Comparison of ENCODE assay signal across 26 cellular contexts in the genomic region with DNA sequence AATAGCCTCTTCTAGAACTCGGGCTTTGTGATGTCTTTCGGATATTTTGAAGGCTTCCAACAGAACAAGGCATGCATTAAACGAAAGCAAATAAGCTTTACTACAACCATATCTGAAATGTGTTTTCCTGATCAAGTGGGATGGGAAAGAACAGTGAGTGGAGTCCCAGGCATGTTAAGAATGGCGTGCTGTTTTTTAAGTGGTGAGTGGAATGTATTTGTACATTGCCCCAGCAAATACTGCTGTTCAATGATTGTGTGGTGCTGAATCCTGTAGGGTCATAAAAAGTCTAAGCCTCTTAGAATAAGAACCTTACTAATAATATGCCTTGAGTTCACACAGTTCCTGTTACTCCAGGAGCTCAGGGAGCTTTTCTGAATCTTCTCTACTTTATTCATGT. TPM values are rescaled to one million over a fixed set of nuclear protein-coding genes. Genes with fewer than 3 reads are reported as not detected.
DNase-seq lines count a peak whose midpoint lies in the region; ATAC-seq, FAIRE-seq and TF ChIP-seq lines count a peak whose summit lies in the region.
"Had no signal": no experiment of that assay in that cellular context is flagged by ENCODE, and none has a peak within 500 bp of the region (broad histone marks: within the 10 kb centered on the region; RNA-seq: fewer than 3 reads in every experiment).

No MANE protein-coding gene starts in this region.

- in situ Hi-C loops in HepG2 (cut with HindIII; ENCODE audit: extremely low pct_ligation_motif_present, low pct_unique_long_range_greater_than_20kb): no loop called here

- H3K9me3 ChIP-seq in HepG2 (ENCODE audit: low read length) (no peaks in the 10 kb centered on the region), right lobe of liver (no peaks in the 10 kb centered on the region), adipocyte (ENCODE audit: control insufficient read depth, low read length) (no peaks in the 10 kb centered on the region)
- H3K9me3 ChIP-seq: body of pancreas, heart left ventricle, MG63, right atrium auricular region, SJSA1, upper lobe of left lung had no signal

- no peak overlapping the region for H3K4me3 ChIP-seq in HepG2 (replicated peaks in 1 of 3; ENCODE audit: insufficient read depth in 1 of 3, low read depth in 2 of 3, low read length in 3 of 3)
- H3K4me3 ChIP-seq in right lobe of liver: no peak overlapping the region
- no peak overlapping the region for H3K4me3 ChIP-seq in adipocyte (ENCODE audit: low read length)
- no peak overlapping the region for H3K4me3 ChIP-seq in foreskin fibroblast (ENCODE audit: low read depth in 1 of 2, low read length in 2 of 2)
- H3K4me3 ChIP-seq: body of pancreas, heart left ventricle, MG63, neural progenitor cell, right atrium auricular region, SJSA1, upper lobe of left lung had no signal

- TF ChIP-seq EP300 in HepG2 (IDR thresholded peaks at IDR 0.05; ENCODE audit: low read depth in 2 of 2, low read length in 2 of 2): no peak
- no peak for TF ChIP-seq EP300 in HepG2 (CRISPR knock-in tag; IDR thresholded peaks at IDR 0.05; ENCODE audit: borderline replicate concordance)

- no peak overlapping the region for H3K9ac ChIP-seq in HepG2 (ENCODE audit: insufficient read depth, low read depth, low read length)
- H3K9ac ChIP-seq in adipocyte (ENCODE audit: low read length): no peak overlapping the region
- H3K9ac ChIP-seq: neural progenitor cell had no signal

- H3K4me2 ChIP-seq in HepG2 (ENCODE audit: low read depth, low read length): no peak overlapping the region
- H3K4me2 ChIP-seq: neural progenitor cell had no signal

- no peak for TF ChIP-seq CTCF in HepG2 (CRISPR knock-in tag; IDR thresholded peaks at IDR 0.05)
- no peak for TF ChIP-seq CTCF in right lobe of liver (IDR thresholded peaks at IDR 0.05)
- TF ChIP-seq CTCF in foreskin fibroblast (IDR thresholded peaks at IDR 0.05; ENCODE audit: low read depth, low read length): no peak

- no peak overlapping the region for H2AFZ ChIP-seq in HepG2 (ENCODE audit: low read length)
- H2AFZ ChIP-seq: neural progenitor cell had no signal

- ATAC-seq in HepG2: peak; percentile 69
- no peak for ATAC-seq in right lobe of liver
- no peak for ATAC-seq in GM18868 (IDR thresholded peaks at IDR 0.05; ENCODE audit: unreplicated experiment)
- ATAC-seq: body of pancreas; heart left ventricle; stimulated activated naive CD8-positive, alpha-beta T cell treated with anti-CD3 and anti-CD28 coated beads, Interleukin-15, Interleukin-2, amounts not matched to agents 100 U/mL and 50 U/mL, for 24 hours had no signal

- peaks cover 9% of the 10 kb centered on the region; the same call in 1 of the 2 replicates for H3K4me1 ChIP-seq in HepG2 (ENCODE audit: insufficient read depth, low read length)
- H3K4me1 ChIP-seq in right lobe of liver: no peaks in the 10 kb centered on the region
- no peaks in the 10 kb centered on the region for H3K4me1 ChIP-seq in adipocyte (ENCODE audit: control insufficient read depth, insufficient read depth, low read length)
- H3K4me1 ChIP-seq: body of pancreas, heart left ventricle, neural progenitor cell, right atrium auricular region, SJSA1, upper lobe of left lung had no signal

- H3K79me2 ChIP-seq in HepG2 (ENCODE audit: insufficient read depth, low read length): no peaks in the 10 kb centered on the region

- CTCF ChIA-PET in HepG2 (lab: Yijun Ruan, JAX; ENCODE audit: low intra/inter-chr PET ratio, low total read pairs): no interaction called here

- FAIRE-seq in HepG2 (lab: Jason Lieb, UNC): no peak

- no peak for TF ChIP-seq RAD21 in HepG2 (CRISPR knock-in tag; IDR thresholded peaks at IDR 0.05)

- no TSS peak for BruUV-seq in HepG2 (replicated peaks; lab: Mats Ljungman, UMichigan)

- DNase-seq in HepG2 (ENCODE audit: low spot score): peak; percentile 49
- DNase-seq in right lobe of liver: no peak
- peak; percentile 48 for DNase-seq in adipocyte (ENCODE audit: low read depth)
- DNase-seq in foreskin fibroblast: peak; percentile 40 to 58
- no peak for DNase-seq in amniotic stem cell (lab: John Stamatoyannopoulos, UW)
- no peak for DNase-seq in activated CD4-positive, alpha-beta T cell treated with anti-CD3 and anti-CD28 coated beads, Interleukin-2, amount 50 U/mL, for 4 hours
- no peak for DNase-seq in NCI-H2107 (lab: John Stamatoyannopoulos, UW)
- DNase-seq: 8988T; activated CD4-positive, CD25-positive, alpha-beta regulatory T cell treated with anti-CD3 and anti-CD28 coated beads, Interleukin-2, amount 50 U/mL, for 72 hours; activated effector memory CD4-positive, alpha-beta T cell treated with Interleukin-2 at 50 U/mL for 16 hours; body of pancreas; CD4-positive, alpha-beta T cell; dermis blood vessel endothelial cell; DND-41; heart left ventricle; islet precursor cell; MG63; NCI-H2029; NCI-H524; stimulated activated naive CD8-positive, alpha-beta T cell treated with anti-CD3 and anti-CD28 coated beads, Interleukin-15, Interleukin-2, amounts not matched to agents 100 U/mL and 50 U/mL, for 24 hours; upper lobe of left lung had no signal

- 7% methylated on average over 4 of the region's 4 CpGs for WGBS in HepG2 (ENCODE audit: low lambda C conversion rate)
- 80% methylated on average over 4 of the region's 4 CpGs for WGBS in right lobe of liver (ENCODE audit: insufficient coverage, low coverage, low lambda C conversion rate, missing lambda C conversion rate)

- POLR2A ChIA-PET in HepG2 (lab: Yijun Ruan, JAX): no interaction called here

- H3K36me3 ChIP-seq in HepG2 (replicated peaks in 1 of 2; ENCODE audit: control insufficient read depth in 1 of 2, insufficient read depth in 2 of 2, low read length in 2 of 2): no peaks in the 10 kb centered on the region
- H3K36me3 ChIP-seq in right lobe of liver: no peaks in the 10 kb centered on the region
- no peaks in the 10 kb centered on the region for H3K36me3 ChIP-seq in adipocyte (ENCODE audit: control insufficient read depth, insufficient read depth, low read length, severe bottlenecking)
- H3K36me3 ChIP-seq: heart left ventricle, MG63, neural progenitor cell, right atrium auricular region, SJSA1, upper lobe of left lung had no signal

- H3K27me3 ChIP-seq in HepG2 (ENCODE audit: control insufficient read depth in 1 of 2, insufficient read depth in 2 of 2, low read length in 2 of 2): peaks cover 0 to 9% of the 10 kb centered on the region in 2 experiments; a peak in 1 of 5 replicates
- no peaks in the 10 kb centered on the region for H3K27me3 ChIP-seq in right lobe of liver
- no peaks in the 10 kb centered on the region for H3K27me3 ChIP-seq in adipocyte (replicated peaks; ENCODE audit: control insufficient read depth, insufficient read depth, low read length)
- H3K27me3 ChIP-seq: body of pancreas, heart left ventricle, MG63, neural progenitor cell, right atrium auricular region, SJSA1, upper lobe of left lung had no signal

- H4K20me1 ChIP-seq in HepG2 (ENCODE audit: insufficient read depth, low read length): no peaks in the 10 kb centered on the region

- TF ChIP-seq POLR2A in HepG2 (IDR thresholded peaks at IDR 0.05; ENCODE audit: insufficient read depth in 1 of 2, low read depth in 2 of 2, low read length in 2 of 2) (no peak), right lobe of liver (IDR thresholded peaks at IDR 0.05) (no peak)

- H3K27ac ChIP-seq in HepG2 (ENCODE audit: extremely low read length, insufficient read depth, low read length) (no peak overlapping the region), right lobe of liver (no peak overlapping the region)
- H3K27ac ChIP-seq: body of pancreas, heart left ventricle, neural progenitor cell, right atrium auricular region, SJSA1, upper lobe of left lung had no signal

- intact Hi-C loops in HepG2 (cut with micrococcal nuclease; ENCODE audit: unreplicated experiment): no loop called here
- intact Hi-C loops in right lobe of liver (cut with DNase I): no loop called here

TF ChIP-seq in HepG2, 621 proteins besides CTCF, POLR2A, EP300 and RAD21 (continues in another document):
- TF ChIP-seq GATAD2A (CRISPR knock-in tag; IDR thresholded peaks at IDR 0.05): no peak
- peak; percentile 13 for TF ChIP-seq TEAD3 (CRISPR knock-in tag; optimal IDR thresholded peaks at IDR 0.05; ENCODE audit: borderline replicate concordance)
- TF ChIP-seq, protein P1, sequence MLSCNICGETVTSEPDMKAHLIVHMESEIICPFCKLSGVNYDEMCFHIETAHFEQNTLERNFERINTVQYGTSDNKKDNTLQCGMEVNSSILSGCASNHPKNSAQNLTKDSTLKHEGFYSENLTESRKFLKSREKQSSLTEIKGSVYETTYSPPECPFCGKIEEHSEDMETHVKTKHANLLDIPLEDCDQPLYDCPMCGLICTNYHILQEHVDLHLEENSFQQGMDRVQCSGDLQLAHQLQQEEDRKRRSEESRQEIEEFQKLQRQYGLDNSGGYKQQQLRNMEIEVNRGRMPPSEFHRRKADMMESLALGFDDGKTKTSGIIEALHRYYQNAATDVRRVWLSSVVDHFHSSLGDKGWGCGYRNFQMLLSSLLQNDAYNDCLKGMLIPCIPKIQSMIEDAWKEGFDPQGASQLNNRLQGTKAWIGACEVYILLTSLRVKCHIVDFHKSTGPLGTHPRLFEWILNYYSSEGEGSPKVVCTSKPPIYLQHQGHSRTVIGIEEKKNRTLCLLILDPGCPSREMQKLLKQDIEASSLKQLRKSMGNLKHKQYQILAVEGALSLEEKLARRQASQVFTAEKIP (CRISPR knock-in tag; IDR thresholded peaks at IDR 0.05; ENCODE audit: borderline replicate concordance): no peak

RNA-seq across cellular contexts. Expression of a gene that starts 52.5 kb away (rescaled TPM):
- total RNA-seq in HepG2 (2016; rRNA removed; fragmentation: Illumina TruSeq; extraction: Trizol) (not detected in 2 replicates), right lobe of liver (1 to 10 TPM in 2 of 6 experiments, under 1 TPM in 4; 0.30 to 1.6 (median 0.57) TPM)
- not detected in 2 replicates for total RNA-seq in HepG2 (2016; cell fraction: cytosol; rRNA removed; fragmentation: Illumina TruSeq; extraction: Trizol; ENCODE audit: low read depth)
- total RNA-seq in HepG2 (2016; cell fraction: insoluble cytoplasmic fraction; rRNA removed; fragmentation: Illumina TruSeq; extraction: Trizol): not detected in 2 replicates
- not detected in 2 replicates for total RNA-seq in HepG2 (2016; cell fraction: membrane; rRNA removed; fragmentation: Illumina TruSeq; extraction: Trizol)
- not detected in 2 replicates for total RNA-seq in HepG2 (2016; cell fraction: nucleus; rRNA removed; fragmentation: Illumina TruSeq; extraction: Trizol)
- polyA plus RNA-seq in HepG2 (2011; rRNA removed): not detected in 2 replicates
- not detected in 2 replicates for polyA plus RNA-seq in HepG2 (2011; cell fraction: cytosol; rRNA removed)
- not detected in 2 replicates for polyA plus RNA-seq in HepG2 (2011; cell fraction: nucleus; rRNA removed)
- not detected in 2 replicates for polyA plus RNA-seq in HepG2 (2012)
- polyA plus RNA-seq in HepG2 (2016; cell fraction: cytosol; fragmentation: Illumina TruSeq; extraction: Trizol; ENCODE audit: low read depth): not detected in 2 replicates
- not detected in 2 replicates for polyA plus RNA-seq in HepG2 (2016; cell fraction: insoluble cytoplasmic fraction; fragmentation: Illumina TruSeq; extraction: Trizol; ENCODE audit: low read depth)
- not detected in 2 replicates for polyA plus RNA-seq in HepG2 (2016; cell fraction: membrane; fragmentation: Illumina TruSeq; extraction: Trizol; ENCODE audit: low read depth)
- polyA plus RNA-seq in HepG2 (2016; cell fraction: nucleus; fragmentation: Illumina TruSeq; extraction: Trizol; ENCODE audit: insufficient read depth, low read depth): not detected in 2 replicates
- polyA minus RNA-seq in HepG2 (2011; rRNA and poly(A)+ RNA removed; ENCODE audit: low replicate concordance): not detected in 2 replicates
- not detected in 2 replicates for polyA minus RNA-seq in HepG2 (2011; cell fraction: cytosol; rRNA and poly(A)+ RNA removed)
- polyA minus RNA-seq in HepG2 (2011; cell fraction: nucleus; rRNA and poly(A)+ RNA removed): not detected in 2 replicates
- total RNA-seq: mesothelial cell of epicardium, SJSA1 had no signal

Comparison
In these comparisons a context has a peak if more than half of its experiments do, and no peak if none do; other contexts are left out.
1. DNase-seq: peak in HepG2 (single experiment), adipocyte (single experiment) and foreskin fibroblast (2 of 2); none in right lobe of liver (0 of 3), amniotic stem cell (single experiment), activated CD4-positive, alpha-beta T cell treated with anti-CD3 and anti-CD28 coated beads, Interleukin-2, amount 50 U/mL, for 4 hours (0 of 2) and NCI-H2107 (single experiment).